In genomic region chrX:21956783-21957182, GRCh38 we compare ENCODE assay signal across 22 cellular contexts.
"Had no signal": no experiment of that assay in that cellular context is flagged by ENCODE, and none has a peak within 500 bp of the region (broad histone marks: within the 10 kb centered on the region; RNA-seq: fewer than 3 reads in every experiment).

No MANE protein-coding gene starts in this region.

- H3K9me3 ChIP-seq: esophagus squamous epithelium, gastrocnemius medialis, heart right ventricle, left lung, lower lobe of right lung, mucosa of descending colon had no signal

- H3K27me3 ChIP-seq: esophagus squamous epithelium, gastrocnemius medialis, left lung had no signal

- ATAC-seq: esophagus mucosa, gastrocnemius medialis, heart right ventricle, left cardiac atrium, left lung, left ventricle myocardium superior, lower lobe of right lung, mucosa of descending colon had no signal

- H3K36me3 ChIP-seq: esophagus squamous epithelium, gastrocnemius medialis, heart right ventricle, left lung, lower lobe of right lung had no signal

- H3K4me1 ChIP-seq: left lung had no signal

- H3K4me3 ChIP-seq: coronary artery, dorsolateral prefrontal cortex, esophagus squamous epithelium, gastrocnemius medialis, heart right ventricle, left lung, lower lobe of right lung, mucosa of descending colon had no signal

- DNase-seq: dermis blood vessel endothelial cell; dorsolateral prefrontal cortex; effector CD4-positive, alpha-beta T cell; effector memory CD4-positive, alpha-beta T cell; erythroblast; esophagus squamous epithelium; foreskin fibroblast; foreskin melanocyte; gastrocnemius medialis; glutamatergic neuron; head of caudate nucleus; heart right ventricle; hippocampal formation; left cardiac atrium; left lung; left ventricle myocardium superior; lower lobe of right lung; mesendoderm; mucosa of descending colon had no signal

- H3K27ac ChIP-seq: coronary artery, dorsolateral prefrontal cortex, epithelial cell of prostate, esophagus squamous epithelium, gastrocnemius medialis, heart right ventricle, left lung, lower lobe of right lung had no signal
